22 cellular contexts compared by ENCODE assay signal in the genomic region with DNA sequence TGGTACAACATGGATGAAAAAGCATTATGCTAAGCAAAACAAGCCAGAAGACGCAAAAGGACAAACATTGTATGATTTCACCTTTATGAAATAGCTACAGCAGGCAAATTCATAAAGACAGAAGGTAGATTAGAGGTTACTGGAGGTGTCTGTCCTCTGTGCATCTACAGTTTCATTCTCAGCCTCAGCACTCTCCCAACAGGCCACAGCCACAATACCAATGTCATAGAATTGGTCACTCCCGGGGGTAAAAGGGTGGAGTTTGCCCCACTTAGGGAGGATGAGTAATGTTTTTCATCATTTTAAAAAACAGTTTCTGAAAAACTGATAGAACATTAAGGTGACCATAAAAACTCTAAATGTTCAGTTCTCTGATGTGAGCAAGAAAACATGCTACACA. TPM values are rescaled to one million over a fixed set of nuclear protein-coding genes. Genes with fewer than 3 reads are reported as not detected.
DNase-seq lines count a peak whose midpoint lies in the region; ATAC-seq and TF ChIP-seq lines count a peak whose summit lies in the region.
"Had no signal": no experiment of that assay in that cellular context is flagged by ENCODE, and none has a peak within 500 bp of the region (broad histone marks: within the 10 kb centered on the region; RNA-seq: fewer than 3 reads in every experiment).

No MANE protein-coding gene starts in this region.

- no peaks in the 10 kb centered on the region for H3K27me3 Mint-ChIP-seq in activated T-cell treated with anti-CD3 and anti-CD28 coated beads, Interleukin-2, amount 50 U/mL, for 72 hours (ENCODE audit: low read depth)

- H3K27me3 ChIP-seq in ovary = no peaks in the 10 kb centered on the region

- H3K27ac Mint-ChIP-seq in activated T-cell treated with anti-CD3 and anti-CD28 coated beads, Interleukin-2, amount 50 U/mL, for 72 hours = no peak overlapping the region
- H3K27ac Mint-ChIP-seq: GM23338 had no signal

- TF ChIP-seq EP300 in ovary (IDR thresholded peaks at IDR 0.05) = no peak

- no peak for TF ChIP-seq POLR2A in ovary (IDR thresholded peaks at IDR 0.05)

- intact Hi-C loops in ovary (cut with DNase I) = no loop called here

- no peak for TF ChIP-seq CTCF in ovary (IDR thresholded peaks at IDR 0.05)

- H3K36me3 ChIP-seq in ovary = no peaks in the 10 kb centered on the region
- H3K36me3 ChIP-seq: HAP-1 had no signal

- H3K4me3 ChIP-seq in ovary = no peak overlapping the region
- H3K4me3 ChIP-seq: GM23338, HAP-1 had no signal

- DNase-seq in activated T-cell treated with anti-CD3 and anti-CD28 coated beads, Interleukin-2, amount 50 U/mL, for 72 hours = peak in 1 of 2 donors; percentile 10
- no peak for DNase-seq in activated T-cell treated with anti-CD3 and anti-CD28 coated beads, Interleukin-2, amount 50 U/mL, for 1 hour
- DNase-seq in ovary (no peak), T-helper 9 cell (no peak)
- DNase-seq: DMS53, GDM1, IMR-90, NCI-H1694, NCI-H2081, NCI-H2171, NCI-H345, NCI-H524, NCI-H774, T-helper 1 cell had no signal

- H3K4me3 Mint-ChIP-seq in activated T-cell treated with anti-CD3 and anti-CD28 coated beads, Interleukin-2, amount 50 U/mL, for 72 hours = no peak overlapping the region
- H3K4me3 Mint-ChIP-seq: GM23338 had no signal

- H3K9me3 Mint-ChIP-seq in activated T-cell treated with anti-CD3 and anti-CD28 coated beads, Interleukin-2, amount 50 U/mL, for 72 hours = no peaks in the 10 kb centered on the region
- H3K9me3 Mint-ChIP-seq: GM23338 had no signal

- H3K36me3 Mint-ChIP-seq in activated T-cell treated with anti-CD3 and anti-CD28 coated beads, Interleukin-2, amount 50 U/mL, for 72 hours (ENCODE audit: insufficient read depth in 2 of 2) = no peaks in the 10 kb centered on the region

- peak; percentile 76 to 80 for ATAC-seq in activated T-cell treated with anti-CD3 and anti-CD28 coated beads, Interleukin-2, amount 50 U/mL, for 72 hours (replicated peaks in 1 of 2)
- ATAC-seq in GM18867 (IDR thresholded peaks at IDR 0.05; ENCODE audit: unreplicated experiment) (peak; percentile 53), HG02798 (IDR thresholded peaks at IDR 0.05; ENCODE audit: poor library complexity, unreplicated experiment) (peak; percentile 47), HG03159 (IDR thresholded peaks at IDR 0.05; ENCODE audit: unreplicated experiment) (no peak)
- ATAC-seq: GM23338, Panc1 had no signal

- H3K4me1 ChIP-seq in ovary (ENCODE audit: insufficient read depth) = no peaks in the 10 kb centered on the region

- 93 to 95% (median 95%) methylated on average over 2 of the region's 2 CpGs for WGBS in ovary, 3 donors

- no peaks in the 10 kb centered on the region for H3K9me3 ChIP-seq in ovary
- H3K9me3 ChIP-seq: HAP-1 had no signal

- no peaks in the 10 kb centered on the region for H3K4me1 Mint-ChIP-seq in activated T-cell treated with anti-CD3 and anti-CD28 coated beads, Interleukin-2, amount 50 U/mL, for 72 hours (ENCODE audit: low read depth)
- H3K4me1 Mint-ChIP-seq: GM23338 had no signal

- H3K27ac ChIP-seq in ovary = no peak overlapping the region
- H3K27ac ChIP-seq: C4-2B, KMS-11 had no signal

RNA-seq across cellular contexts. Expression of a gene that starts 17.2 kb away (rescaled TPM):
- total RNA-seq in activated T-cell treated with anti-CD3 and anti-CD28 coated beads, Interleukin-2, amount 50 U/mL, for 72 hours = 10 to 100 TPM; 36.9 to 42.5 TPM
- total RNA-seq in ovary = 100 to 1,000 TPM in 2 of 7 donors, 10 to 100 TPM in 5; 48.9 to 103 (median 72.2) TPM
- 10 to 100 TPM; 26.6 to 47.2 TPM for polyA plus RNA-seq in ovary
